ENCODE assay signal across 1 cellular context in genomic region chr14:88476825-88477224, GRCh38.
TF ChIP-seq lines count a peak whose summit lies in the region.

No MANE protein-coding gene starts in this region.

TF ChIP-seq in GM23338, 12 proteins besides CTCF, POLR2A, EP300 and RAD21 (continued from another document):
- TF ChIP-seq ZNF462 (CRISPR knock-in tag; IDR thresholded peaks at IDR 0.05): no peak
- no peak for TF ChIP-seq REST (IDR thresholded peaks at IDR 0.05; ENCODE audit: unreplicated experiment)
- TF ChIP-seq, protein P1, sequence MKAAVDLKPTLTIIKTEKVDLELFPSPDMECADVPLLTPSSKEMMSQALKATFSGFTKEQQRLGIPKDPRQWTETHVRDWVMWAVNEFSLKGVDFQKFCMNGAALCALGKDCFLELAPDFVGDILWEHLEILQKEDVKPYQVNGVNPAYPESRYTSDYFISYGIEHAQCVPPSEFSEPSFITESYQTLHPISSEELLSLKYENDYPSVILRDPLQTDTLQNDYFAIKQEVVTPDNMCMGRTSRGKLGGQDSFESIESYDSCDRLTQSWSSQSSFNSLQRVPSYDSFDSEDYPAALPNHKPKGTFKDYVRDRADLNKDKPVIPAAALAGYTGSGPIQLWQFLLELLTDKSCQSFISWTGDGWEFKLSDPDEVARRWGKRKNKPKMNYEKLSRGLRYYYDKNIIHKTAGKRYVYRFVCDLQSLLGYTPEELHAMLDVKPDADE (IDR thresholded peaks at IDR 0.05): no peak
- no peak for TF ChIP-seq ZNF331 (CRISPR knock-in tag; IDR thresholded peaks at IDR 0.05; ENCODE audit: low read depth)
- no peak for TF ChIP-seq ZNF114 (CRISPR knock-in tag; IDR thresholded peaks at IDR 0.05)
- no peak for TF ChIP-seq STAT1 (IDR thresholded peaks at IDR 0.05; ENCODE audit: unreplicated experiment)
